ENCODE assay signal across 8 cellular contexts in the genomic region with DNA sequence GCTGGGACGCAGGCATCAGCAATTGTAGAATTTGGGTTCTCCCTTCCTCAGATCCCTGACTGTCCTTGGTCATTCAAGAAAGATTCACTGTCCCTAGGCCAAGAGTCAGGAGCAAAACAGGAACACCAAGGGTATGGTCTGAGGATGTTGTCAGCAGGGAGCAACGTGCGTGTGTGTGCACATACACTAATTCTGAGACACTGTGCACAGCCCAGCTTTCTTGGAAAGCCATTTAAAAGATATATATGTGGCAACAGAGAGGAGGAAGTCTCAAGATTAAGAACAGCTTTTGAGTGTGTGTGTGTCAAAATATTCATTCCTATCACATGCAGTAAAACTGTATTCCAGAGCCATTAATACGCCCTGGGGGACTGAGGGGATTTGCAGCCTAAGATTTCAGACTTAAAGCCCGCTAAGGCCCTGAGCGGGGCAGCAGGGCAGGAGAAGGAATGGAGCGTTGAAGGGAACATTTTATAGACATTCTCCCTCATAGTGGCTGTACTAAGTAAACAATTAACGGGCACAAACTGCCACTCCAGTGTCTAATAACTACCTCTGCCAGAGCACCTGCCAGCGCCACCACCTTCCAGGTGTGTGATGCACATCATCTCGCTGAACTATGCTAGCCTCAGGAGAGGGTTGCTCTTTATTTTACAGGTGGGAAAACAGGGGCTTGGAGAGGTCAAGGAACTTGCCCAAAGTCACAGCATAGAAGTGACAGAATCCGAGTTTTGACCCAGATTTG. TPM values are rescaled to one million over a fixed set of nuclear protein-coding genes. Genes with fewer than 3 reads are reported as not detected.
DNase-seq lines count a peak whose midpoint lies in the region; ATAC-seq, FAIRE-seq and TF ChIP-seq lines count a peak whose summit lies in the region.

No MANE protein-coding gene starts in this region.

- TF ChIP-seq POLR2A in K562 (conservative IDR thresholded peaks at IDR 0.05) (no peak), transverse colon (IDR thresholded peaks at IDR 0.05) (no peak)

- no peak overlapping the region for H3K9ac ChIP-seq in K562 (ENCODE audit: insufficient read depth in 1 of 2, low read depth in 2 of 2, low read length in 2 of 2)

- no peak for FAIRE-seq in K562 (lab: Jason Lieb, UNC)

- in situ Hi-C loops in K562 (cut with MboI) (no loop called here), transverse colon (cut with MboI; ENCODE audit: low pct_ligation_motif_present in 1 of 4, low pct_unique_long_range_greater_than_20kb in 1 of 4, low sequenced_read_pairs in 3 of 4) (no loop called here)

- BruUV-seq in K562 (replicated peaks; lab: Mats Ljungman, UMichigan): no TSS peak

- intact Hi-C loops in K562 (cut with micrococcal nuclease): no loop called here
- intact Hi-C loops in psoas muscle (cut with DNase I): no loop called here
- intact Hi-C loops in transverse colon (cut with DNase I; ENCODE audit: low total_unique reads): no loop called here

- TF ChIP-seq CTCF in K562 (IDR thresholded peaks at IDR 0.05 in 2 of 3, conservative IDR thresholded peaks at IDR 0.05 in 1 of 3; ENCODE audit: insufficient read depth in 2 of 3, low read depth in 1 of 3, low read length in 3 of 3): no peak
- no peak for TF ChIP-seq CTCF in psoas muscle (IDR thresholded peaks at IDR 0.05)
- TF ChIP-seq CTCF in omental fat pad (IDR thresholded peaks at IDR 0.05): no peak
- TF ChIP-seq CTCF in transverse colon (IDR thresholded peaks at IDR 0.05): no peak

- no peaks in the 10 kb centered on the region for H3K9me3 Mint-ChIP-seq in T-helper 2 cell treated with Interferon-gamma antibody and Interleukin-4, amounts not matched to agents 5 μg/mL and 100 μg/mL, for 36 hours

- H3K27ac ChIP-seq in K562 (ENCODE audit: extremely low read depth, low read depth, low read length) (no peak overlapping the region), psoas muscle (no peak overlapping the region), transverse colon (peak overlapping the region in 2 of 4 donors; percentile 93 to 95)

- no peaks in the 10 kb centered on the region for H3K36me3 ChIP-seq in K562 (ENCODE audit: control insufficient read depth, insufficient read depth, low read length)
- no peaks in the 10 kb centered on the region for H3K36me3 ChIP-seq in psoas muscle (ENCODE audit: insufficient read depth in 1 of 2, low read depth in 1 of 2)
- no peaks in the 10 kb centered on the region for H3K36me3 ChIP-seq in transverse colon

- H3K9me3 ChIP-seq in K562 (replicated peaks; ENCODE audit: control insufficient read depth, insufficient read depth, low read depth, low read length) (no peaks in the 10 kb centered on the region), psoas muscle (no peaks in the 10 kb centered on the region), transverse colon (no peaks in the 10 kb centered on the region)

- no peak for TF ChIP-seq RAD21 in K562 (CRISPR knock-in tag; conservative IDR thresholded peaks at IDR 0.05 in 1 of 2, IDR thresholded peaks at IDR 0.05 in 1 of 2)

- TF ChIP-seq EP300 in K562 (IDR thresholded peaks at IDR 0.05; ENCODE audit: low read length) (no peak), transverse colon (IDR thresholded peaks at IDR 0.05; ENCODE audit: low read depth) (no peak)

- peaks cover 61% of the 10 kb centered on the region for H3K4me1 Mint-ChIP-seq in T-helper 2 cell treated with Interferon-gamma antibody and Interleukin-4, amounts not matched to agents 5 μg/mL and 100 μg/mL, for 36 hours (ENCODE audit: low read depth)

- H3K4me3 ChIP-seq in K562 (no peak overlapping the region), psoas muscle (peak overlapping the region; percentile 92), transverse colon (no peak overlapping the region)

- H3K27me3 Mint-ChIP-seq in T-helper 2 cell treated with Interferon-gamma antibody and Interleukin-4, amounts not matched to agents 5 μg/mL and 100 μg/mL, for 36 hours (ENCODE audit: low read depth): no peaks in the 10 kb centered on the region

- 78% methylated on average over 11 of the region's 11 CpGs for WGBS in K562 (ENCODE audit: insufficient coverage, low coverage, missing lambda C conversion rate)
- WGBS in psoas muscle, 3 donors: 83 to 88% (median 85%) methylated on average over 11 of the region's 11 CpGs
- WGBS in transverse colon (ENCODE audit: low coverage in 1 of 2), 2 donors: 29 to 62% methylated on average over 1 to 11 of the region's 11 CpGs

- ATAC-seq in K562 (no peak), psoas muscle (no peak), omental fat pad (ENCODE audit: low FRiP score) (no peak)

- POLR2A ChIA-PET in K562 (lab: Yijun Ruan, JAX): no interaction called here

- no peak overlapping the region for H3K4me2 ChIP-seq in K562 (ENCODE audit: insufficient read depth, low read length)

- peaks cover 20% of the 10 kb centered on the region for H3K36me3 Mint-ChIP-seq in T-helper 2 cell treated with Interferon-gamma antibody and Interleukin-4, amounts not matched to agents 5 μg/mL and 100 μg/mL, for 36 hours (ENCODE audit: low read depth)

- no peak for DNase-seq in T-helper 2 cell treated with Interferon-gamma antibody and Interleukin-4, amounts not matched to agents 5 μg/mL and 100 μg/mL, for 36 hours (ENCODE audit: low spot score)
- DNase-seq in T-helper 2 cell (no peak), NCI-H146 treated with DMSO at 0.1 percent for 48 hours (lab: John Stamatoyannopoulos, UW; ENCODE audit: unreplicated experiment) (peak; percentile 25), K562 (ENCODE audit: extremely low read depth in 1 of 4, low spot score in 3 of 4) (no peak), psoas muscle (no peak), omental fat pad (ENCODE audit: low spot score) (no peak), transverse colon (no peak)
- no peak for DNase-seq in stimulated activated CD4-positive, alpha-beta T cell treated with anti-CD3 and anti-CD28 coated beads, Interleukin-12 subunit alpha, Interleukin-12 subunit beta, amount 100 ng/mL, for 4 hours

- CTCF ChIA-PET in K562 (lab: Yijun Ruan, JAX; ENCODE audit: low intra/inter-chr PET ratio): no interaction called here

- peaks cover 16 to 24% of the 10 kb centered on the region in 2 experiments for H3K4me1 ChIP-seq in K562 (replicated peaks in 1 of 2; ENCODE audit: control insufficient read depth in 2 of 2, insufficient read depth in 2 of 2, low read length in 2 of 2)
- H3K4me1 ChIP-seq in psoas muscle: peaks cover 24% of the 10 kb centered on the region
- peaks cover 3 to 54% (median 31%) of the 10 kb centered on the region in 4 donors for H3K4me1 ChIP-seq in transverse colon

- H3K27me3 ChIP-seq in K562 (ENCODE audit: control insufficient read depth in 2 of 2, insufficient read depth in 2 of 2, low read length in 2 of 2): no peaks in the 10 kb centered on the region
- H3K27me3 ChIP-seq in psoas muscle (ENCODE audit: insufficient read depth in 3 of 3, low read length in 2 of 3): no peaks in the 10 kb centered on the region
- H3K27me3 ChIP-seq in transverse colon: no peaks in the 10 kb centered on the region

- H2AFZ ChIP-seq in K562 (ENCODE audit: low read depth, low read length): no peak overlapping the region

- H3K9me1 ChIP-seq in K562 (ENCODE audit: control insufficient read depth, insufficient read depth, low read length): peaks cover 3% of the 10 kb centered on the region

- peak overlapping the region; percentile 55 for H3K27ac Mint-ChIP-seq in T-helper 2 cell treated with Interferon-gamma antibody and Interleukin-4, amounts not matched to agents 5 μg/mL and 100 μg/mL, for 36 hours

- H3K4me3 Mint-ChIP-seq in T-helper 2 cell treated with Interferon-gamma antibody and Interleukin-4, amounts not matched to agents 5 μg/mL and 100 μg/mL, for 36 hours: peak overlapping the region; percentile 92

- no peaks in the 10 kb centered on the region for H4K20me1 ChIP-seq in K562 (replicated peaks; ENCODE audit: control insufficient read depth, insufficient read depth, low read length)

- peaks cover 5% of the 10 kb centered on the region; the same call in 1 of the 3 replicates for H3K79me2 ChIP-seq in K562 (ENCODE audit: control insufficient read depth, insufficient read depth, low read length)

RNA-seq across cellular contexts. Expression of a gene that starts 2.0 kb away (rescaled TPM):
- total RNA-seq in K562 (2011; cell fraction: chromatin; rRNA removed; ENCODE audit: low replicate concordance): 13.2 and 16.4 TPM in 2 replicates
- 7.0 and 9.2 TPM in 2 replicates for total RNA-seq in K562 (2011; cell fraction: nucleolus; rRNA removed)
- total RNA-seq in K562 (2011; cell fraction: nucleoplasm; rRNA removed): 8.9 and 9.9 TPM in 2 replicates
- total RNA-seq in K562 (2014; rRNA removed) (3.7 and 3.9 TPM in 2 replicates), K562 (2014; rRNA removed; fragmentation: Illumina TruSeq; extraction: Trizol) (4.4 and 4.5 TPM in 2 replicates), K562 (2015; rRNA removed; fragmentation: Illumina TruSeq; extraction: Trizol) (4.7 and 5.3 TPM in 2 replicates), K562 (2021) (6.6 and 7.1 TPM in 2 replicates), psoas muscle (1 to 10 TPM; 2.5 to 4.1 (median 2.9) TPM), omental fat pad (10 to 100 TPM; 18.8 to 48.7 (median 33.3) TPM), transverse colon (10 to 100 TPM; 12.4 to 18.3 (median 15.6) TPM)
- polyA plus RNA-seq in K562 (2011; rRNA removed) (4.8 and 5.2 TPM in 2 replicates), K562 (2014; fragmentation: Illumina TruSeq; extraction: Trizol) (4.2 and 4.8 TPM in 2 replicates), K562 (2014; fragmentation: Nextera tagmentation; extraction: Ambion mirVana) (1 to 10 TPM in 1 of 2 experiments, under 1 TPM in 1; 0.34 to 1.1 TPM), K562 (2014; rRNA removed) (5.6 and 5.9 TPM in 2 replicates), psoas muscle (1 to 10 TPM; 1.7 to 3.3 (median 2.0) TPM)
- polyA plus RNA-seq in K562 (2011; cell fraction: cytosol; rRNA removed): 3.3 and 3.9 TPM in 2 replicates
- 8.8 and 11.3 TPM in 2 replicates for polyA plus RNA-seq in K562 (2011; cell fraction: nucleus; rRNA removed)
- polyA plus RNA-seq in K562 (2012): 3.2 and 5.9 TPM in 2 replicates
- polyA minus RNA-seq in K562 (2011; rRNA and poly(A)+ RNA removed): 3.7 and 5.2 TPM in 2 replicates
- 1.8 and 2.4 TPM in 2 replicates for polyA minus RNA-seq in K562 (2011; cell fraction: cytosol; rRNA and poly(A)+ RNA removed)
- 5.4 and 9.2 TPM in 2 replicates for polyA minus RNA-seq in K562 (2011; cell fraction: nucleus; rRNA and poly(A)+ RNA removed)

RNA-seq across cellular contexts. Expression of a gene that starts 28.1 kb away (rescaled TPM):
- total RNA-seq in K562 (2011; cell fraction: chromatin; rRNA removed; ENCODE audit: low replicate concordance): 9.2 and 19.4 TPM in 2 replicates
- 9.2 and 13.2 TPM in 2 replicates for total RNA-seq in K562 (2011; cell fraction: nucleolus; rRNA removed)
- total RNA-seq in K562 (2011; cell fraction: nucleoplasm; rRNA removed): 15.5 and 27.6 TPM in 2 replicates
- total RNA-seq in K562 (2014; rRNA removed) (109 and 110 TPM in 2 replicates), K562 (2014; rRNA removed; fragmentation: Illumina TruSeq; extraction: Trizol) (157 and 168 TPM in 2 replicates), K562 (2015; rRNA removed; fragmentation: Illumina TruSeq; extraction: Trizol) (119 and 136 TPM in 2 replicates), K562 (2021) (97.1 and 98.3 TPM in 2 replicates), psoas muscle (10 to 100 TPM; 16.2 to 20.6 (median 17.0) TPM), omental fat pad (100 to 1,000 TPM in 2 of 4 donors, 10 to 100 TPM in 2; 33.6 to 210 (median 130) TPM), transverse colon (10 to 100 TPM in 3 of 4 donors, 1 to 10 TPM in 1; 3.6 to 21.3 (median 16.5) TPM)
- polyA plus RNA-seq in K562 (2011; rRNA removed) (58.6 and 79.0 TPM in 2 replicates), K562 (2014; fragmentation: Illumina TruSeq; extraction: Trizol) (127 and 133 TPM in 2 replicates), K562 (2014; fragmentation: Nextera tagmentation; extraction: Ambion mirVana) (100 to 1,000 TPM; 285 to 349 TPM), K562 (2014; rRNA removed) (174 and 176 TPM in 2 replicates), psoas muscle (10 to 100 TPM; 30.8 to 55.7 (median 31.8) TPM)
- 36.9 and 38.3 TPM in 2 replicates for polyA plus RNA-seq in K562 (2011; cell fraction: cytosol; rRNA removed)
- 25.2 and 29.3 TPM in 2 replicates for polyA plus RNA-seq in K562 (2011; cell fraction: nucleus; rRNA removed)
- 111 and 128 TPM in 2 replicates for polyA plus RNA-seq in K562 (2012)
- polyA minus RNA-seq in K562 (2011; rRNA and poly(A)+ RNA removed): 15.7 and 17.3 TPM in 2 replicates
- polyA minus RNA-seq in K562 (2011; cell fraction: cytosol; rRNA and poly(A)+ RNA removed): 9.3 and 13.7 TPM in 2 replicates
- polyA minus RNA-seq in K562 (2011; cell fraction: nucleus; rRNA and poly(A)+ RNA removed): 11.4 and 12.6 TPM in 2 replicates
